In genomic region chr11:121057922-121058321, GRCh38 we compare ENCODE assay signal across 25 cellular contexts.
"Had no signal": no experiment of that assay in that cellular context is flagged by ENCODE, and none has a peak within 500 bp of the region (broad histone marks: within the 10 kb centered on the region; RNA-seq: fewer than 3 reads in every experiment).

No MANE protein-coding gene starts in this region.

- H3K27me3 Mint-ChIP-seq: memory B cell; progenitor cell of endocrine pancreas; stimulated activated memory B cell treated with anti-CD40 and anti-IgM and Interleukin-4, amounts not matched to agents 10 μg/mL and 1 μg/mL and 100 μg/mL, for 72 hours had no signal

- ATAC-seq: foreskin keratinocyte; left cardiac atrium; lower lobe of right lung; pancreas; right cardiac atrium; stimulated activated memory B cell treated with anti-CD40 and anti-IgM and Interleukin-4, amounts not matched to agents 10 μg/mL and 1 μg/mL and 100 μg/mL, for 72 hours had no signal

- H3K9me3 Mint-ChIP-seq: endodermal cell; memory B cell; mesothelial cell of epicardium; nephron; stimulated activated memory B cell treated with anti-CD40 and anti-IgM and Interleukin-4, amounts not matched to agents 10 μg/mL and 1 μg/mL and 100 μg/mL, for 72 hours had no signal

- DNase-seq: effector CD4-positive, alpha-beta T cell; endodermal cell; erythroblast; foreskin keratinocyte; kidney; left cardiac atrium; left ventricle myocardium inferior; lower lobe of right lung; occipital lobe; pancreas; right cardiac atrium; stimulated activated CD4-positive, alpha-beta T cell treated with anti-CD3 and anti-CD28 coated beads, Interleukin-2, amount 100 ng/mL, for 48 hours; stimulated activated CD8-positive, alpha-beta memory T cell treated with anti-CD3 and anti-CD28 coated beads, Interleukin-4, amount 100 ng/mL, for 48 hours; stomach; substantia nigra; transverse colon had no signal

- H3K4me2 ChIP-seq: smooth muscle cell had no signal

- H3K4me3 Mint-ChIP-seq: endodermal cell; memory B cell; mesothelial cell of epicardium; nephron; stimulated activated memory B cell treated with anti-CD40 and anti-IgM and Interleukin-4, amounts not matched to agents 10 μg/mL and 1 μg/mL and 100 μg/mL, for 72 hours had no signal

- H3K27ac Mint-ChIP-seq: endodermal cell; memory B cell; mesothelial cell of epicardium; nephron; progenitor cell of endocrine pancreas; stimulated activated memory B cell treated with anti-CD40 and anti-IgM and Interleukin-4, amounts not matched to agents 10 μg/mL and 1 μg/mL and 100 μg/mL, for 72 hours had no signal

- H3K27me3 ChIP-seq: foreskin keratinocyte, pancreas, stomach, transverse colon had no signal

- H3K4me1 ChIP-seq: left ventricle myocardium inferior, lower lobe of right lung, pancreas, stomach, transverse colon had no signal

- H3K27ac ChIP-seq: coronary artery, foreskin keratinocyte, left ventricle myocardium inferior, lower lobe of right lung, pancreas, stomach, thoracic aorta, transverse colon had no signal

- FAIRE-seq: endothelial cell of umbilical vein, kidney, pancreas had no signal

- H3K4me3 ChIP-seq: coronary artery, left ventricle myocardium inferior, lower lobe of right lung, pancreas, smooth muscle cell, stomach, thoracic aorta, transverse colon had no signal

- H3K4me1 Mint-ChIP-seq: memory B cell; mesothelial cell of epicardium; nephron; stimulated activated memory B cell treated with anti-CD40 and anti-IgM and Interleukin-4, amounts not matched to agents 10 μg/mL and 1 μg/mL and 100 μg/mL, for 72 hours had no signal

- H3K9me3 ChIP-seq: left ventricle myocardium inferior, lower lobe of right lung, pancreas, stomach, thoracic aorta, transverse colon had no signal
